ENCODE assay signal across 9 cellular contexts in the genomic region with DNA sequence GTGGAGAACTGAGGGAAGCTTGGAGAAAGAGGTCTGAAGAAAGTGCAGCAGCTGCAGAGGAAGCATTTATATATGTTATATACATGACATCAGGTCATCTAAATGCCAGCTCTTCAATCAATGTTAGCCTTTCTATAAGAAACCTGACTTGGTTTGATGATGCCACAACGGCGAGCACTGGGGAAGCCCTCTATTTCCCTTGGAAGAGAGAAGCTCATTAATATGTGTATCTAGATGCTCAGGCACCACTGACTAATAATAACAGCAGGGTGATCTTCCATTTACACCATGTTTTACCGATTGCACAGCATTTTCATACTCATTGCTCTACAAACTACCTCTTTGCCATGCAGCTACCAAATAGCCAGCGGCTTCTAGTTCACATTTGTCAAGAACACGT. TPM values are rescaled to one million over a fixed set of nuclear protein-coding genes. Genes with fewer than 3 reads are reported as not detected.
A peak's percentile ranks its signal among the peaks of the same experiment; 100 is the strongest.
DNase-seq lines count a peak whose midpoint lies in the region; ATAC-seq and TF ChIP-seq lines count a peak whose summit lies in the region.
"Had no signal": no experiment of that assay in that cellular context is flagged by ENCODE, and none has a peak within 500 bp of the region (broad histone marks: within the 10 kb centered on the region; RNA-seq: fewer than 3 reads in every experiment).

No MANE protein-coding gene starts in this region.

- CTCF ChIA-PET in HEK293T (lab: Yijun Ruan, JAX): interaction anchor here (1.1 kb wide), 1 partner anchor 20 kb away, joined by 4 read pairs; no protein-coding TSS in a partner anchor

- H3K27me3 Mint-ChIP-seq in T-helper 17 cell: no peaks in the 10 kb centered on the region

- H3K36me3 ChIP-seq in HAP-1 (replicated peaks) (peaks cover 14% of the 10 kb centered on the region), spleen (peaks cover 0 to 3% (median 0%) of the 10 kb centered on the region in 6 donors)

- H3K4me1 Mint-ChIP-seq in T-helper 17 cell: peaks cover 18% of the 10 kb centered on the region

- H3K9me3 ChIP-seq in HAP-1 (no peaks in the 10 kb centered on the region), T-helper 17 cell (ENCODE audit: control insufficient read depth, low read length, poor library complexity, severe bottlenecking) (no peaks in the 10 kb centered on the region), spleen (no peaks in the 10 kb centered on the region)

- H3K27ac Mint-ChIP-seq in T-helper 17 cell: peak overlapping the region; percentile 99

- H3K27me3 ChIP-seq in HAP-1 (ENCODE audit: low read depth): no peaks in the 10 kb centered on the region
- H3K27me3 ChIP-seq in foreskin keratinocyte: no peaks in the 10 kb centered on the region
- no peaks in the 10 kb centered on the region for H3K27me3 ChIP-seq in spleen (replicated peaks in 1 of 7)

- no peak for TF ChIP-seq POLR2A in spleen (IDR thresholded peaks at IDR 0.05)

- intact Hi-C loops in spleen (cut with DNase I; ENCODE audit: low total_unique reads): no loop called here

- in situ Hi-C loops in HAP-1 (cut with MboI; ENCODE audit: low sequenced_read_pairs): no loop called here

- POLR2A ChIA-PET in HEK293T (lab: Yijun Ruan, JAX): interaction anchor here (1.2 to 2.2 kb wide), 9 partner anchors 12 to 140 kb away, joined by 3 to 16 read pairs (median 5); partner anchors contain the start of genes PGF and RPS6KL1

- DNase-seq in HAP-1 (ENCODE audit: low spot score in 2 of 2) (no peak), T-helper 17 cell (no peak), foreskin keratinocyte (no peak), spleen (no peak), SKM-1 treated with dmso at 0.1 percent for 144 hours (lab: John Stamatoyannopoulos, UW; ENCODE audit: unreplicated experiment) (no peak), HEK293T (ENCODE audit: extremely low spot score) (no peak)
- no peak for DNase-seq in stimulated activated CD4-positive, alpha-beta T cell treated with anti-CD3 and anti-CD28 coated beads, Interleukin-1b, Interleukin-23, amount 100 ng/mL, for 48 hours
- DNase-seq in activated effector memory CD4-positive, alpha-beta T cell treated with Interleukin-2 at 50 U/mL for 16 hours: no peak
- DNase-seq: effector CD8-positive, alpha-beta T cell had no signal

- ATAC-seq in T-helper 17 cell: peak; percentile 12
- ATAC-seq in foreskin keratinocyte: peak; percentile 6

- H3K4me3 Mint-ChIP-seq in T-helper 17 cell: peak overlapping the region; percentile 100

- peaks cover 5% of the 10 kb centered on the region for H3K36me3 Mint-ChIP-seq in T-helper 17 cell (ENCODE audit: low read depth)

- no peak overlapping the region for H3K27ac ChIP-seq in foreskin keratinocyte
- H3K27ac ChIP-seq in spleen: peak overlapping the region in 5 of 8 donors; percentile 78 to 89 (median 85)

- 17 to 37% (median 30%) methylated on average over 5 of the region's 5 CpGs for WGBS in spleen, 5 donors

- TF ChIP-seq CTCF in foreskin keratinocyte (conservative IDR thresholded peaks at IDR 0.05) (no peak), spleen (IDR thresholded peaks at IDR 0.05 in 8 of 11, conservative IDR thresholded peaks at IDR 0.05 in 3 of 11) (no peak)

- H3K4me1 ChIP-seq in HAP-1 (peaks cover 4% of the 10 kb centered on the region), foreskin keratinocyte (peaks cover 4% of the 10 kb centered on the region), spleen (peaks cover 8 to 32% (median 23%) of the 10 kb centered on the region in 6 donors)

- H3K4me3 ChIP-seq in HAP-1 (peak overlapping the region; percentile 81), spleen (peak overlapping the region; percentile 60 to 95 (median 82))

TF ChIP-seq in HEK293T, 16 proteins besides CTCF, POLR2A, EP300 and RAD21:
- TF ChIP-seq ZNF384 (IDR thresholded peaks at IDR 0.05) (no peak), NFRKB (IDR thresholded peaks at IDR 0.05) (no peak), HDGF (IDR thresholded peaks at IDR 0.05; ENCODE audit: borderline replicate concordance) (no peak), L3MBTL2 (conservative IDR thresholded peaks at IDR 0.05) (no peak), SUZ12 (IDR thresholded peaks at IDR 0.05) (no peak), LEF1 (IDR thresholded peaks at IDR 0.05; ENCODE audit: borderline replicate concordance) (no peak), FOXK2 (IDR thresholded peaks at IDR 0.05) (no peak), FOXA1 (IDR thresholded peaks at IDR 0.05) (no peak), FOXM1 (IDR thresholded peaks at IDR 0.05; ENCODE audit: borderline replicate concordance) (no peak), SP1 (IDR thresholded peaks at IDR 0.05) (no peak), CTBP1 (IDR thresholded peaks at IDR 0.05; ENCODE audit: borderline replicate concordance) (no peak), ELF4 (IDR thresholded peaks at IDR 0.05) (no peak)

RNA-seq across cellular contexts. Expression of gene ACYP1, which starts 0.8 kb away (rescaled TPM):
- total RNA-seq in T-helper 17 cell (10 to 100 TPM; 11.3 to 16.1 TPM), foreskin keratinocyte (13.3 and 14.8 TPM in 2 replicates), spleen (10 to 100 TPM in 6 of 7 donors, 1 to 10 TPM in 1; 6.8 to 27.7 (median 15.8) TPM)
- polyA plus RNA-seq in foreskin keratinocyte (19.4 and 21.0 TPM in 2 replicates), spleen (10 to 100 TPM; 20.2 to 24.1 (median 21.3) TPM)

RNA-seq across cellular contexts. Expression of gene ZC2HC1C, which starts 6.4 kb away (rescaled TPM):
- under 1 TPM; 0.20 to 0.76 TPM for total RNA-seq in T-helper 17 cell
- total RNA-seq in foreskin keratinocyte: 0.78 and 1.5 TPM in 2 replicates
- 0.94 TPM in 2 replicates for polyA plus RNA-seq in foreskin keratinocyte
- total RNA-seq in spleen: 1 to 10 TPM in 6 of 7 donors, under 1 TPM in 1; 0.89 to 2.8 (median 1.1) TPM
- 1 to 10 TPM; 1.1 to 2.4 (median 1.2) TPM for polyA plus RNA-seq in spleen

RNA-seq across cellular contexts. Expression of gene MLH3, which starts 11.7 kb away (rescaled TPM):
- total RNA-seq in T-helper 17 cell (10 to 100 TPM; 16.5 to 22.0 TPM), foreskin keratinocyte (12.2 and 14.9 TPM in 2 replicates), spleen (10 to 100 TPM; 24.8 to 37.7 (median 33.3) TPM)
- polyA plus RNA-seq in foreskin keratinocyte (5.5 and 7.7 TPM in 2 replicates), spleen (10 to 100 TPM; 14.8 to 19.8 (median 15.7) TPM)
